Comparison of ENCODE assay signal across 1 cellular context in the genomic region with DNA sequence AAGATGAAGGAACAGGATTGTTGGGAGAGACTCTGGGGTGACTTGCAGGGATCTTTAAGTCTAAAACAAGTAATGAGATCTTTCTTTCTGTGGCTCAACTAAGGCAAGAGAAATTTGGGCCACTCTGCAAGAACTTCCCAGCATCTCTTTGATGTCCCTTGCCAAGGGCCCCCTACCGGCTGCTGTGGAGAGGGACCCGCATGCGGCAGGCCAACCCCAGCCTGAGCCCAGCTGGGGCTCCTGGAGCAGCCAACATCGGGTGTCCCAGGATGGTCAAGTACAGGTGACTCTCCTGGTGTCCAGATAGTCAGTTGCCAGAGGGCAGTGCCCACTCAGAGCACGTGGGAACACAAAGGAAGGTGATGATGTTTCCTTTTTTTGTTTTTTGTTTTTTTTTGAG.
TF ChIP-seq lines count a peak whose summit lies in the region.

No MANE protein-coding gene starts in this region.

TF ChIP-seq in GM23338, 12 proteins besides CTCF, POLR2A, EP300 and RAD21 (continued from another document):
- TF ChIP-seq, protein P1, sequence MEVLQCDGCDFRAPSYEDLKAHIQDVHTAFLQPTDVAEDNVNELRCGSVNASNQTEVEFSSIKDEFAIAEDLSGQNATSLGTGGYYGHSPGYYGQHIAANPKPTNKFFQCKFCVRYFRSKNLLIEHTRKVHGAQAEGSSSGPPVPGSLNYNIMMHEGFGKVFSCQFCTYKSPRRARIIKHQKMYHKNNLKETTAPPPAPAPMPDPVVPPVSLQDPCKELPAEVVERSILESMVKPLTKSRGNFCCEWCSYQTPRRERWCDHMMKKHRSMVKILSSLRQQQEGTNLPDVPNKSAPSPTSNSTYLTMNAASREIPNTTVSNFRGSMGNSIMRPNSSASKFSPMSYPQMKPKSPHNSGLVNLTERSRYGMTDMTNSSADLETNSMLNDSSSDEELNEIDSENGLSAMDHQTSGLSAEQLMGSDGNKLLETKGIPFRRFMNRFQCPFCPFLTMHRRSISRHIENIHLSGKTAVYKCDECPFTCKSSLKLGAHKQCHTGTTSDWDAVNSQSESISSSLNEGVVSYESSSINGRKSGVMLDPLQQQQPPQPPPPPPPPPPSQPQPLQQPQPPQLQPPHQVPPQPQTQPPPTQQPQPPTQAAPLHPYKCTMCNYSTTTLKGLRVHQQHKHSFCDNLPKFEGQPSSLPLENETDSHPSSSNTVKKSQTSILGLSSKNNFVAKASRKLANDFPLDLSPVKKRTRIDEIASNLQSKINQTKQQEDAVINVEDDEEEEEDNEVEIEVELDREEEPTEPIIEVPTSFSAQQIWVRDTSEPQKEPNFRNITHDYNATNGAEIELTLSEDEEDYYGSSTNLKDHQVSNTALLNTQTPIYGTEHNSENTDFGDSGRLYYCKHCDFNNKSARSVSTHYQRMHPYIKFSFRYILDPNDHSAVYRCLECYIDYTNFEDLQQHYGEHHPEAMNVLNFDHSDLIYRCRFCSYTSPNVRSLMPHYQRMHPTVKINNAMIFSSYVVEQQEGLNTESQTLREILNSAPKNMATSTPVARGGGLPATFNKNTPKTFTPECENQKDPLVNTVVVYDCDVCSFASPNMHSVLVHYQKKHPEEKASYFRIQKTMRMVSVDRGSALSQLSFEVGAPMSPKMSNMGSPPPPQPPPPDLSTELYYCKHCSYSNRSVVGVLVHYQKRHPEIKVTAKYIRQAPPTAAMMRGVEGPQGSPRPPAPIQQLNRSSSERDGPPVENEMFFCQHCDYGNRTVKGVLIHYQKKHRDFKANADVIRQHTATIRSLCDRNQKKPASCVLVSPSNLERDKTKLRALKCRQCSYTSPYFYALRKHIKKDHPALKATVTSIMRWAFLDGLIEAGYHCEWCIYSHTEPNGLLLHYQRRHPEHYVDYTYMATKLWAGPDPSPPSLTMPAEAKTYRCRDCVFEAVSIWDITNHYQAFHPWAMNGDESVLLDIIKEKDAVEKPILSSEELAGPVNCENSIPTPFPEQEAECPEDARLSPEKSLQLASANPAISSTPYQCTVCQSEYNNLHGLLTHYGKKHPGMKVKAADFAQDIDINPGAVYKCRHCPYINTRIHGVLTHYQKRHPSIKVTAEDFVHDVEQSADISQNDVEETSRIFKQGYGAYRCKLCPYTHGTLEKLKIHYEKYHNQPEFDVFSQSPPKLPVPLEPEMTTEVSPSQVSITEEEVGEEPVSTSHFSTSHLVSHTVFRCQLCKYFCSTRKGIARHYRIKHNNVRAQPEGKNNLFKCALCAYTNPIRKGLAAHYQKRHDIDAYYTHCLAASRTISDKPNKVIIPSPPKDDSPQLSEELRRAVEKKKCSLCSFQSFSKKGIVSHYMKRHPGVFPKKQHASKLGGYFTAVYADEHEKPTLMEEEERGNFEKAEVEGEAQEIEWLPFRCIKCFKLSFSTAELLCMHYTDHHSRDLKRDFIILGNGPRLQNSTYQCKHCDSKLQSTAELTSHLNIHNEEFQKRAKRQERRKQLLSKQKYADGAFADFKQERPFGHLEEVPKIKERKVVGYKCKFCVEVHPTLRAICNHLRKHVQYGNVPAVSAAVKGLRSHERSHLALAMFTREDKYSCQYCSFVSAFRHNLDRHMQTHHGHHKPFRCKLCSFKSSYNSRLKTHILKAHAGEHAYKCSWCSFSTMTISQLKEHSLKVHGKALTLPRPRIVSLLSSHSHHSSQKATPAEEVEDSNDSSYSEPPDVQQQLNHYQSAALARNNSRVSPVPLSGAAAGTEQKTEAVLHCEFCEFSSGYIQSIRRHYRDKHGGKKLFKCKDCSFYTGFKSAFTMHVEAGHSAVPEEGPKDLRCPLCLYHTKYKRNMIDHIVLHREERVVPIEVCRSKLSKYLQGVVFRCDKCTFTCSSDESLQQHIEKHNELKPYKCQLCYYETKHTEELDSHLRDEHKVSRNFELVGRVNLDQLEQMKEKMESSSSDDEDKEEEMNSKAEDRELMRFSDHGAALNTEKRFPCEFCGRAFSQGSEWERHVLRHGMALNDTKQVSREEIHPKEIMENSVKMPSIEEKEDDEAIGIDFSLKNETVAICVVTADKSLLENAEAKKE (CRISPR knock-in tag; IDR thresholded peaks at IDR 0.05), result no peak
- TF ChIP-seq STAT1 (IDR thresholded peaks at IDR 0.05; ENCODE audit: unreplicated experiment) (no peak), ZNF331 (CRISPR knock-in tag; IDR thresholded peaks at IDR 0.05; ENCODE audit: low read depth) (no peak), EZH2 (IDR thresholded peaks at IDR 0.05; ENCODE audit: low read depth, unreplicated experiment) (no peak), ZNF114 (CRISPR knock-in tag; IDR thresholded peaks at IDR 0.05) (no peak), EZH2phosphoT487 (IDR thresholded peaks at IDR 0.05; ENCODE audit: unreplicated experiment) (no peak), NANOG (IDR thresholded peaks at IDR 0.05; ENCODE audit: borderline replicate concordance) (no peak), POLR2AphosphoS5 (IDR thresholded peaks at IDR 0.05; ENCODE audit: low read depth) (no peak), CREB1 (CRISPR knock-in tag; IDR thresholded peaks at IDR 0.05; ENCODE audit: low read depth) (no peak)
- TF ChIP-seq, protein P2, sequence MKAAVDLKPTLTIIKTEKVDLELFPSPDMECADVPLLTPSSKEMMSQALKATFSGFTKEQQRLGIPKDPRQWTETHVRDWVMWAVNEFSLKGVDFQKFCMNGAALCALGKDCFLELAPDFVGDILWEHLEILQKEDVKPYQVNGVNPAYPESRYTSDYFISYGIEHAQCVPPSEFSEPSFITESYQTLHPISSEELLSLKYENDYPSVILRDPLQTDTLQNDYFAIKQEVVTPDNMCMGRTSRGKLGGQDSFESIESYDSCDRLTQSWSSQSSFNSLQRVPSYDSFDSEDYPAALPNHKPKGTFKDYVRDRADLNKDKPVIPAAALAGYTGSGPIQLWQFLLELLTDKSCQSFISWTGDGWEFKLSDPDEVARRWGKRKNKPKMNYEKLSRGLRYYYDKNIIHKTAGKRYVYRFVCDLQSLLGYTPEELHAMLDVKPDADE (IDR thresholded peaks at IDR 0.05), result no peak
